Comparison of ENCODE assay signal across 21 cellular contexts in genomic region chr1:201366696-201367095, GRCh38. TPM values are rescaled to one million over a fixed set of nuclear protein-coding genes. Genes with fewer than 3 reads are reported as not detected.
"Had no signal": no experiment of that assay in that cellular context is flagged by ENCODE, and none has a peak within 500 bp of the region (broad histone marks: within the 10 kb centered on the region; RNA-seq: fewer than 3 reads in every experiment).

No MANE protein-coding gene starts in this region.

- H3K36me3 ChIP-seq: MG63 had no signal

- ATAC-seq: SK-N-SH treated with all-trans-retinoic acid at 6 μM for 48 hours had no signal

- DNase-seq: Karpas-422, KG1, MG63, NCI-H1092, NCI-H1105 treated with DMSO at 0.1 percent for 48 hours, NCI-H1417 treated with DMSO at 0.1 percent for 48 hours, NCI-H146, NCI-H1694 treated with DMSO at 0.1 percent for 48 hours, NCI-H1930, NCI-H2081, NCI-H2107, NCI-H2227 treated with DMSO at 0.1 percent for 48 hours, NCI-H524, NCI-H526 treated with DMSO at 0.1 percent for 48 hours, NCI-H748 treated with DMSO at 0.1 percent for 48 hours, RPMI8226, SHP77 treated with DMSO at 0.1 percent for 48 hours, SJCRH30 had no signal

- H3K9me3 ChIP-seq: MG63, SJCRH30 had no signal

- H3K27ac ChIP-seq: SJCRH30 had no signal

- H3K27me3 ChIP-seq: SJCRH30 had no signal

- H3K4me3 ChIP-seq: MG63, SJCRH30 had no signal

- H3K4me1 ChIP-seq: SJCRH30 had no signal

RNA-seq across cellular contexts. Expression of gene TNNT2, which starts 10.8 kb away (rescaled TPM):
- total RNA-seq: NCI-H460 had no signal

RNA-seq across cellular contexts. Expression of gene LAD1, which starts 32.4 kb away (rescaled TPM):
- total RNA-seq: NCI-H460 had no signal

RNA-seq across cellular contexts. Expression of gene TNNI1, which starts 54.8 kb away (rescaled TPM):
- total RNA-seq: HT-29, NCI-H460 had no signal
